Comparison of ENCODE assay signal across 14 cellular contexts in genomic region chr1:18199462-18199861, GRCh38.
DNase-seq lines count a peak whose midpoint lies in the region; ATAC-seq lines count a peak whose summit lies in the region.
"Had no signal": no experiment of that assay in that cellular context is flagged by ENCODE, and none has a peak within 500 bp of the region (broad histone marks: within the 10 kb centered on the region; RNA-seq: fewer than 3 reads in every experiment).

No MANE protein-coding gene starts in this region.

- no peaks in the 10 kb centered on the region for H3K36me3 ChIP-seq in H7 (replicated peaks; ENCODE audit: control insufficient read depth, insufficient read depth, low read length)
- H3K36me3 ChIP-seq: adrenal gland, Peyer's patch had no signal

- ATAC-seq in HG02623 (IDR thresholded peaks at IDR 0.05; ENCODE audit: unreplicated experiment) (no peak), HG03196 (IDR thresholded peaks at IDR 0.05; ENCODE audit: unreplicated experiment) (no peak)
- ATAC-seq: natural killer cell treated with Interleukin-12 subunit alpha and Interleukin-12 subunit beta and Interleukin-15 and Interleukin-18, amount 100 ng/mL, for 72 hours had no signal

- DNase-seq in H7 (peak; percentile 66), NCI-H2107 (lab: John Stamatoyannopoulos, UW) (peak; percentile 71), NCI-H82 (lab: John Stamatoyannopoulos, UW) (peak; percentile 99), left kidney (ENCODE audit: low read depth, low spot score) (peak; percentile 43)
- no peak for DNase-seq in stimulated activated CD4-positive, alpha-beta T cell treated with anti-CD3 and anti-CD28 coated beads, Interleukin-1b, Interleukin-23, amount 100 ng/mL, for 48 hours
- DNase-seq: activated CD8-positive, alpha-beta memory T cell treated with anti-CD3 and anti-CD28 coated beads for 24 hours; DND-41; NCI-H1048; Peyer's patch; stimulated activated CD4-positive, alpha-beta T cell treated with anti-CD3 and anti-CD28 coated beads, Interleukin-15, amount 100 ng/mL, for 24 hours had no signal

- H3K4me3 ChIP-seq in H7 (ENCODE audit: insufficient read depth, low read depth, low read length): no peak overlapping the region
- H3K4me3 ChIP-seq: adrenal gland, Peyer's patch had no signal

- H3K27me3 ChIP-seq in H7 (ENCODE audit: control insufficient read depth, insufficient read depth, low read length): no peaks in the 10 kb centered on the region; the same call in 1 of the 2 replicates
- H3K27me3 ChIP-seq: Peyer's patch had no signal
